ENCODE assay signal across 1 cellular context in genomic region chr12:108390495-108391203, GRCh38.
TF ChIP-seq lines count a peak whose summit lies in the region.

No MANE protein-coding gene starts in this region.

TF ChIP-seq in WTC11, 78 proteins besides CTCF, POLR2A, EP300 and RAD21 (continued from another document):
- TF ChIP-seq E2F4 (CRISPR knock-in tag; IDR thresholded peaks at IDR 0.05; ENCODE audit: borderline replicate concordance, low read depth) (no peak), TEAD1 (CRISPR knock-in tag; IDR thresholded peaks at IDR 0.05) (no peak), ZNF121 (CRISPR knock-in tag; IDR thresholded peaks at IDR 0.05) (no peak)
- TF ChIP-seq, protein P1, sequence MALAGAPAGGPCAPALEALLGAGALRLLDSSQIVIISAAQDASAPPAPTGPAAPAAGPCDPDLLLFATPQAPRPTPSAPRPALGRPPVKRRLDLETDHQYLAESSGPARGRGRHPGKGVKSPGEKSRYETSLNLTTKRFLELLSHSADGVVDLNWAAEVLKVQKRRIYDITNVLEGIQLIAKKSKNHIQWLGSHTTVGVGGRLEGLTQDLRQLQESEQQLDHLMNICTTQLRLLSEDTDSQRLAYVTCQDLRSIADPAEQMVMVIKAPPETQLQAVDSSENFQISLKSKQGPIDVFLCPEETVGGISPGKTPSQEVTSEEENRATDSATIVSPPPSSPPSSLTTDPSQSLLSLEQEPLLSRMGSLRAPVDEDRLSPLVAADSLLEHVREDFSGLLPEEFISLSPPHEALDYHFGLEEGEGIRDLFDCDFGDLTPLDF (CRISPR knock-in tag; IDR thresholded peaks at IDR 0.05) = no peak
